9 cellular contexts compared by ENCODE assay signal in the genomic region with DNA sequence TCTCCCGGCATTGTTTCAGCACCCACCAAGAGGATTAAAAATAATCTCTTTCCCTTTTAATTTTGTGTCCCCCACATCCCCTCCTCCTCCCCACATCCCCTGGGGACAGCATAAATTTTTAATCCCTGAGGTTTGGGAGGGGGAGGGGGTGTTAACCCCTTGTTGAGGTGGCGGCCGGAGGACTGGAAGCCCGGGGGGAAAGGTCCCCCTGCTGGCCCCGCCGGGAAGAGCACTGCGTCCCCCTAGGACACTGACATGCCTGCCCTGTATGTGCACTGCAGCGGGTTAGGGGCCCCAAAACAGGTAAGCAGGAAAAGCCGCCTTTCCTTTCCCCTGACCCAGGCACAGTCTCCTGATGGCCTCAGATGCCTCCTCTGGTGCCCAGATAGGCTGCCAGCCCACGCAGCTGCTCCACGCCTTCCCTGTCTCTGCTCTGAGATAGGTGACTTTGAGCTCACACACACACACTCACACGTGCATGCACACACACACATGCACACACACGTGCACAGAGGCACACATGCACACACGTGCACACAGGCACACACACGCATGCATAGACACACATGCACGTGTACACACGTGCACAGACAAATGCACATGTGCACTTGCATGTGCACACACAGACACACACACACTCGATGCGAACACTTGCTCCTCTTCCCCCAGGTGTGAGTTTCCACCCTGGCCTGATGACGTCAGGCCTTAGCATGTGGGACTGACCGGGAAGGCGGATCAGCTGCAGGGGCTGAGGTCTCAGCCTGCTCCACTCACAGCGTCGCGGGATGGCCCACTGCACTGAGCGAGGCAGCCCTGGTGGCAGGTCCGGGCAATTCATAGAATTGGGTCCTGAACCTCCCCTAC. TPM values are rescaled to one million over a fixed set of nuclear protein-coding genes. Genes with fewer than 3 reads are reported as not detected.
DNase-seq lines count a peak whose midpoint lies in the region; ATAC-seq and TF ChIP-seq lines count a peak whose summit lies in the region.
"Had no signal": no experiment of that assay in that cellular context is flagged by ENCODE, and none has a peak within 500 bp of the region (broad histone marks: within the 10 kb centered on the region; RNA-seq: fewer than 3 reads in every experiment).

No MANE protein-coding gene starts in this region.

- no peak overlapping the region for H3K27ac ChIP-seq in MM.1S (ENCODE audit: low read length)
- H3K27ac ChIP-seq in hepatocyte, result no peak overlapping the region

- H3K36me3 ChIP-seq in MM.1S (replicated peaks; ENCODE audit: insufficient read depth, low read length), result no peaks in the 10 kb centered on the region
- no peaks in the 10 kb centered on the region for H3K36me3 ChIP-seq in hepatocyte (replicated peaks; ENCODE audit: insufficient read depth, low read depth)

- no peaks in the 10 kb centered on the region for H4K20me1 ChIP-seq in MM.1S (ENCODE audit: insufficient read depth, low read length)
- no peaks in the 10 kb centered on the region for H4K20me1 ChIP-seq in hepatocyte (ENCODE audit: insufficient read depth, poor library complexity, severe bottlenecking)

- H3K4me3 ChIP-seq in MM.1S (ENCODE audit: low read length), result no peak overlapping the region
- H3K4me3 ChIP-seq in hepatocyte, result no peak overlapping the region

- H3K4me1 ChIP-seq in MM.1S (ENCODE audit: low read length) (no peaks in the 10 kb centered on the region), hepatocyte (ENCODE audit: insufficient read depth) (peaks cover 9% of the 10 kb centered on the region)

- WGBS in hepatocyte (ENCODE audit: low lambda C conversion rate, missing lambda C conversion rate), result 36% methylated on average over 27 of the region's 27 CpGs

- peak; percentile 11 for DNase-seq in activated naive CD4-positive, alpha-beta T cell treated with Interleukin-2 at 50 U/mL for 16 hours
- DNase-seq in activated naive CD4-positive, alpha-beta T cell (lab: John Stamatoyannopoulos, UW), result no peak
- DNase-seq in MM.1S (no peak), hepatocyte (ENCODE audit: low spot score) (peak; percentile 56), kidney glomerular epithelial cell (lab: John Stamatoyannopoulos, UW) (no peak)
- peak; percentile 28 for DNase-seq in activated CD8-positive, alpha-beta memory T cell treated with anti-CD3 and anti-CD28 coated beads, Interleukin-2, amount 50 U/mL, for 4 hours
- DNase-seq in stimulated activated CD4-positive, alpha-beta T cell treated with anti-CD3 and anti-CD28 coated beads, Interleukin-1b, Interleukin-23, amount 100 ng/mL, for 48 hours, result peak; percentile 27

- no peak overlapping the region for H3K9ac ChIP-seq in MM.1S (ENCODE audit: low read length)

- H3K9me3 ChIP-seq in MM.1S (replicated peaks; ENCODE audit: insufficient read depth, low read length) (no peaks in the 10 kb centered on the region), hepatocyte (ENCODE audit: low read depth) (no peaks in the 10 kb centered on the region)

- H2AFZ ChIP-seq in MM.1S (ENCODE audit: low read length) (no peak overlapping the region), hepatocyte (no peak overlapping the region)

- TF ChIP-seq CTCF in MM.1S (IDR thresholded peaks at IDR 0.05; ENCODE audit: low read length) (peak; percentile 44), hepatocyte (IDR thresholded peaks at IDR 0.05; ENCODE audit: poor library complexity) (peak; percentile 57)

- H3K27me3 ChIP-seq in MM.1S (replicated peaks; ENCODE audit: insufficient read depth, low read length) (peaks cover 89% of the 10 kb centered on the region), hepatocyte (peaks cover 81% of the 10 kb centered on the region)

- no peaks in the 10 kb centered on the region for H3K9me2 ChIP-seq in MM.1S (replicated peaks; ENCODE audit: insufficient read depth, low read length)
- H3K9me2 ChIP-seq in hepatocyte (replicated peaks; ENCODE audit: insufficient read depth), result no peaks in the 10 kb centered on the region

- H3K79me2 ChIP-seq in MM.1S (ENCODE audit: low read length) (no peaks in the 10 kb centered on the region), hepatocyte (no peaks in the 10 kb centered on the region)

- H3K4me2 ChIP-seq in MM.1S (ENCODE audit: low read depth, low read length) (no peak overlapping the region; the same call in 1 of the 2 replicates), hepatocyte (peak overlapping the region; percentile 91)

- no peak for ATAC-seq in GM21576 (IDR thresholded peaks at IDR 0.05; ENCODE audit: unreplicated experiment)

- no peaks in the 10 kb centered on the region for H3F3A ChIP-seq in MM.1S (ENCODE audit: insufficient read depth, low read length)

RNA-seq across cellular contexts. Expression of gene CNPY1, which starts 12.3 kb away (rescaled TPM):
- not detected in 2 replicates for total RNA-seq in hepatocyte
- polyA plus RNA-seq in hepatocyte, result not detected in 2 replicates
- total RNA-seq: dermis microvascular lymphatic vessel endothelial cell had no signal

Comparison
In these comparisons a context has a peak if more than half of its experiments do, and no peak if none do; other contexts are left out.
1. DNase-seq: peak in activated naive CD4-positive, alpha-beta T cell treated with Interleukin-2 at 50 U/mL for 16 hours (single experiment), activated CD8-positive, alpha-beta memory T cell treated with anti-CD3 and anti-CD28 coated beads, Interleukin-2, amount 50 U/mL, for 4 hours (single experiment), hepatocyte (single experiment) and stimulated activated CD4-positive, alpha-beta T cell treated with anti-CD3 and anti-CD28 coated beads, Interleukin-1b, Interleukin-23, amount 100 ng/mL, for 48 hours (single experiment); none in activated naive CD4-positive, alpha-beta T cell (0 of 4), MM.1S (single experiment) and kidney glomerular epithelial cell (single experiment).